32 cellular contexts compared by ENCODE assay signal in genomic region chr2:98236935-98237334, GRCh38.
"Had no signal": no experiment of that assay in that cellular context is flagged by ENCODE, and none has a peak within 500 bp of the region (broad histone marks: within the 10 kb centered on the region; RNA-seq: fewer than 3 reads in every experiment).

No MANE protein-coding gene starts in this region.

- DNase-seq: activated CD4-positive, alpha-beta memory T cell treated with anti-CD3 and anti-CD28 coated beads for 36 hours; activated CD4-positive, alpha-beta T cell treated with anti-CD3 and anti-CD28 coated beads for 36 hours; activated CD4-positive, alpha-beta T cell treated with anti-CD3 and anti-CD28 coated beads, Interleukin-2, amount 10 ng/mL, durations not matched to agents 24 days and 14 days; activated CD4-positive, CD25-positive, alpha-beta regulatory T cell; activated CD4-positive, CD25-positive, alpha-beta regulatory T cell treated with anti-CD3 and anti-CD28 coated beads, Interleukin-2, amount 50 U/mL, for 72 hours; activated CD8-positive, alpha-beta memory T cell treated with anti-CD3 and anti-CD28 coated beads, Interleukin-2, amount 10 ng/mL, durations not matched to agents 7 days and 5 days; activated CD8-positive, alpha-beta memory T cell treated with anti-CD3 and anti-CD28 coated beads, Interleukin-2, amount 50 U/mL, for 4 hours; activated CD8-positive, alpha-beta T cell treated with anti-CD3 and anti-CD28 coated beads, Interleukin-2, amount 10 ng/mL, durations not matched to agents 7 days and 5 days; activated effector memory CD4-positive, alpha-beta T cell treated with anti-CD3 and anti-CD28 coated beads, Interleukin-2, amount 50 U/mL, for 16 hours; activated naive CD4-positive, alpha-beta T cell treated with anti-CD3 and anti-CD28 coated beads for 36 hours; activated naive CD8-positive, alpha-beta T cell treated with anti-CD3 and anti-CD28 coated beads for 36 hours; activated naive CD8-positive, alpha-beta T cell treated with anti-CD3 and anti-CD28 coated beads, Interleukin-2, amount 50 U/mL, for 24 hours; activated T-cell treated with anti-CD3 and anti-CD28 coated beads, Interleukin-2, amount 50 U/mL, for 1 hour; activated T-cell treated with anti-CD3 and anti-CD28 coated beads, Interleukin-2, amount 50 U/mL, for 48 hours; adrenal gland; amygdala; aorta; body of pancreas; caudate nucleus; cortex of kidney; dermis blood vessel endothelial cell; effector CD4-positive, alpha-beta T cell; effector memory CD8-positive, alpha-beta T cell; erythroblast; foreskin melanocyte; head of caudate nucleus; hippocampal formation had no signal

- ATAC-seq: activated CD4-positive, alpha-beta T cell treated with anti-CD3 and anti-CD28 coated beads for 36 hours; activated CD8-positive, alpha-beta memory T cell treated with anti-CD3 and anti-CD28 coated beads, Interleukin-2, amount 10 ng/mL, durations not matched to agents 7 days and 5 days; activated CD8-positive, alpha-beta T cell treated with anti-CD3 and anti-CD28 coated beads, Interleukin-2, amount 10 ng/mL, durations not matched to agents 7 days and 5 days; activated naive CD8-positive, alpha-beta T cell treated with anti-CD3 and anti-CD28 coated beads, Interleukin-2, amount 50 U/mL, for 24 hours; body of pancreas; effector memory CD8-positive, alpha-beta T cell had no signal

- H3K36me3 ChIP-seq: adrenal gland, esophagus muscularis mucosa had no signal

- H3K4me1 ChIP-seq: adrenal gland, body of pancreas, esophagus muscularis mucosa had no signal

- H3K27ac Mint-ChIP-seq: activated CD4-positive, alpha-beta memory T cell treated with anti-CD3 and anti-CD28 coated beads for 36 hours; activated CD4-positive, alpha-beta T cell treated with anti-CD3 and anti-CD28 coated beads for 36 hours; activated CD4-positive, alpha-beta T cell treated with anti-CD3 and anti-CD28 coated beads, Interleukin-2, amount 10 ng/mL, durations not matched to agents 24 days and 14 days; activated CD8-positive, alpha-beta memory T cell treated with anti-CD3 and anti-CD28 coated beads, Interleukin-2, amount 10 ng/mL, durations not matched to agents 7 days and 5 days; activated CD8-positive, alpha-beta T cell treated with anti-CD3 and anti-CD28 coated beads, Interleukin-2, amount 10 ng/mL, durations not matched to agents 7 days and 5 days; activated naive CD4-positive, alpha-beta T cell treated with anti-CD3 and anti-CD28 coated beads for 36 hours; activated naive CD4-positive, alpha-beta T cell treated with anti-CD3 and anti-CD28 coated beads, Interleukin-2, amount 50 U/mL, for 24 hours; activated naive CD8-positive, alpha-beta T cell treated with anti-CD3 and anti-CD28 coated beads for 36 hours; activated naive CD8-positive, alpha-beta T cell treated with anti-CD3 and anti-CD28 coated beads, Interleukin-2, amount 50 U/mL, for 24 hours; activated T-helper 1 cell treated with anti-CD3 and anti-CD28 coated beads, Interleukin-12 subunit alpha, Interleukin-12 subunit beta, Interleukin-2, Interleukin-4 antibody, amounts not matched to agents 30 ng/mL and 10 ng/mL and 1 ng/mL, durations not matched to agents 14 hours and 24 hours and 36 hours; activated T-helper 2 cell treated with anti-CD3 and anti-CD28 coated beads, Interferon-gamma antibody, Interleukin-2, Interleukin-4, amounts not matched to agents 10 μg/mL and 5 μg/mL and 100 μg/mL, durations not matched to agents 14 hours and 24 hours and 36 hours; effector memory CD8-positive, alpha-beta T cell had no signal

- H3K9me3 ChIP-seq: adrenal gland, body of pancreas, esophagus muscularis mucosa had no signal

- FAIRE-seq: colon had no signal

- H3K27me3 ChIP-seq: adrenal gland, body of pancreas had no signal

- H3K4me1 Mint-ChIP-seq: activated CD4-positive, alpha-beta T cell treated with anti-CD3 and anti-CD28 coated beads for 36 hours; activated CD4-positive, alpha-beta T cell treated with anti-CD3 and anti-CD28 coated beads, Interleukin-2, amount 10 ng/mL, durations not matched to agents 24 days and 14 days; activated CD8-positive, alpha-beta memory T cell treated with anti-CD3 and anti-CD28 coated beads, Interleukin-2, amount 10 ng/mL, durations not matched to agents 7 days and 5 days; activated naive CD4-positive, alpha-beta T cell treated with anti-CD3 and anti-CD28 coated beads, Interleukin-2, amount 50 U/mL, for 24 hours; activated naive CD8-positive, alpha-beta T cell treated with anti-CD3 and anti-CD28 coated beads for 36 hours; activated naive CD8-positive, alpha-beta T cell treated with anti-CD3 and anti-CD28 coated beads, Interleukin-2, amount 50 U/mL, for 24 hours had no signal

- H3K27ac ChIP-seq: adrenal gland, body of pancreas, esophagus muscularis mucosa had no signal

- H3K9me3 Mint-ChIP-seq: activated CD4-positive, alpha-beta memory T cell treated with anti-CD3 and anti-CD28 coated beads for 36 hours; activated CD4-positive, alpha-beta T cell treated with anti-CD3 and anti-CD28 coated beads, Interleukin-2, amount 10 ng/mL, durations not matched to agents 24 days and 14 days; activated naive CD4-positive, alpha-beta T cell treated with anti-CD3 and anti-CD28 coated beads for 36 hours; activated naive CD4-positive, alpha-beta T cell treated with anti-CD3 and anti-CD28 coated beads, Interleukin-2, amount 50 U/mL, for 24 hours; activated naive CD8-positive, alpha-beta T cell treated with anti-CD3 and anti-CD28 coated beads for 36 hours; activated naive CD8-positive, alpha-beta T cell treated with anti-CD3 and anti-CD28 coated beads, Interleukin-2, amount 50 U/mL, for 24 hours; activated T-helper 1 cell treated with anti-CD3 and anti-CD28 coated beads, Interleukin-12 subunit alpha, Interleukin-12 subunit beta, Interleukin-2, Interleukin-4 antibody, amounts not matched to agents 30 ng/mL and 10 ng/mL and 1 ng/mL, durations not matched to agents 14 hours and 24 hours and 36 hours; activated T-helper 2 cell treated with anti-CD3 and anti-CD28 coated beads, Interferon-gamma antibody, Interleukin-2, Interleukin-4, amounts not matched to agents 10 μg/mL and 5 μg/mL and 100 μg/mL, durations not matched to agents 14 hours and 24 hours and 36 hours; effector memory CD8-positive, alpha-beta T cell had no signal

- H3K36me3 Mint-ChIP-seq: activated CD4-positive, alpha-beta memory T cell treated with anti-CD3 and anti-CD28 coated beads for 36 hours; activated CD8-positive, alpha-beta memory T cell treated with anti-CD3 and anti-CD28 coated beads, Interleukin-2, amount 10 ng/mL, durations not matched to agents 7 days and 5 days; activated naive CD4-positive, alpha-beta T cell treated with anti-CD3 and anti-CD28 coated beads, Interleukin-2, amount 50 U/mL, for 24 hours; activated naive CD8-positive, alpha-beta T cell treated with anti-CD3 and anti-CD28 coated beads for 36 hours had no signal

- H3K4me3 Mint-ChIP-seq: activated CD4-positive, alpha-beta memory T cell treated with anti-CD3 and anti-CD28 coated beads for 36 hours; activated CD4-positive, alpha-beta T cell treated with anti-CD3 and anti-CD28 coated beads for 36 hours; activated CD4-positive, alpha-beta T cell treated with anti-CD3 and anti-CD28 coated beads, Interleukin-2, amount 10 ng/mL, durations not matched to agents 24 days and 14 days; activated CD8-positive, alpha-beta memory T cell treated with anti-CD3 and anti-CD28 coated beads, Interleukin-2, amount 10 ng/mL, durations not matched to agents 7 days and 5 days; activated CD8-positive, alpha-beta T cell treated with anti-CD3 and anti-CD28 coated beads, Interleukin-2, amount 10 ng/mL, durations not matched to agents 7 days and 5 days; activated naive CD4-positive, alpha-beta T cell treated with anti-CD3 and anti-CD28 coated beads for 36 hours; activated naive CD4-positive, alpha-beta T cell treated with anti-CD3 and anti-CD28 coated beads, Interleukin-2, amount 50 U/mL, for 24 hours; activated naive CD8-positive, alpha-beta T cell treated with anti-CD3 and anti-CD28 coated beads for 36 hours; activated naive CD8-positive, alpha-beta T cell treated with anti-CD3 and anti-CD28 coated beads, Interleukin-2, amount 50 U/mL, for 24 hours; activated T-helper 1 cell treated with anti-CD3 and anti-CD28 coated beads, Interleukin-12 subunit alpha, Interleukin-12 subunit beta, Interleukin-2, Interleukin-4 antibody, amounts not matched to agents 30 ng/mL and 10 ng/mL and 1 ng/mL, durations not matched to agents 14 hours and 24 hours and 36 hours; effector memory CD8-positive, alpha-beta T cell had no signal

- H3K4me3 ChIP-seq: adrenal gland, body of pancreas, esophagus muscularis mucosa had no signal
